Comparison of ENCODE assay signal across 1 cellular context in the genomic region with DNA sequence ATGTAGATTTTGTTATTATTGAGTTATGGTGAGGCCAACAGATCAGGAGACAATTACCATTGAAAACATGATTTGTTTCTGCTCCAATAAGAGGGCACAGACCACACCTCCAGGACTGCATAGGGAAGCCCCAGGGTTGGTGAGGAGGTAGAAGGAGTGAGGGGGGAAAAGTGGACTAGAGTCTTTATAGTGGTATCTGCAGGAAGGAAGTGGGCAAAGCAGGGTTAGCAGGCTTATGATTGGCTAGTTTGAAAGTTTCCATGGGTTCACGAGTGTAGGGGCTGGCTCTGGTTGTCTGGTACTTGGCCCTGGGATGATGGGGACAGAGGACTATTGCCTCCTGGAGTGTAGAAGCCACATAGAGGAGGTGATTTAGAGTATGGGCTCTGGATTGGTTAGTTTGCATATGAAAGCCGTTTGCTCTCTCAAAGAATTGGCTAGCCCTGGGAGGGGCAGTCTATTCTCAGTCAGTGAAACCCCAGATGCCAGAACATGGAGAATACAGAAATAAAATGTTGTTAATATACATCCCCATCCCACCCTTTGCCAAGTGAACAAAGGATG.
TF ChIP-seq lines count a peak whose summit lies in the region.

No MANE protein-coding gene starts in this region.

TF ChIP-seq in H1, 55 proteins besides CTCF, POLR2A, EP300 and RAD21:
- TF ChIP-seq JUN (IDR thresholded peaks at IDR 0.05; ENCODE audit: low read depth, low read length) (no peak), PHF8 (conservative IDR thresholded peaks at IDR 0.05; ENCODE audit: low read depth, low read length) (no peak), CBX5 (IDR thresholded peaks at IDR 0.05; ENCODE audit: low read depth, low read length) (no peak), KDM5A (IDR thresholded peaks at IDR 0.05; ENCODE audit: low read length) (no peak), SP1 (IDR thresholded peaks at IDR 0.05; ENCODE audit: low read depth, low read length) (no peak), FOSL1 (IDR thresholded peaks at IDR 0.05; ENCODE audit: insufficient read depth, low read depth, low read length) (no peak), TAF7 (optimal IDR thresholded peaks at IDR 0.05; ENCODE audit: borderline replicate concordance, low read depth, low read length) (no peak), CTBP2 (IDR thresholded peaks at IDR 0.05; ENCODE audit: borderline replicate concordance, insufficient read depth, insufficient read length, low read length) (no peak), SAP30 (IDR thresholded peaks at IDR 0.05; ENCODE audit: insufficient read depth, insufficient replicate concordance, low read length) (no peak), ZNF274 (IDR thresholded peaks at IDR 0.05; ENCODE audit: borderline replicate concordance, extremely low read depth, low read length) (no peak), SP2 (IDR thresholded peaks at IDR 0.05; ENCODE audit: low read length) (no peak), RXRA (IDR thresholded peaks at IDR 0.05; ENCODE audit: insufficient read depth, low read depth, low read length) (no peak), SP4 (IDR thresholded peaks at IDR 0.05; ENCODE audit: low read length) (no peak)
